8 cellular contexts compared by ENCODE assay signal in the genomic region with DNA sequence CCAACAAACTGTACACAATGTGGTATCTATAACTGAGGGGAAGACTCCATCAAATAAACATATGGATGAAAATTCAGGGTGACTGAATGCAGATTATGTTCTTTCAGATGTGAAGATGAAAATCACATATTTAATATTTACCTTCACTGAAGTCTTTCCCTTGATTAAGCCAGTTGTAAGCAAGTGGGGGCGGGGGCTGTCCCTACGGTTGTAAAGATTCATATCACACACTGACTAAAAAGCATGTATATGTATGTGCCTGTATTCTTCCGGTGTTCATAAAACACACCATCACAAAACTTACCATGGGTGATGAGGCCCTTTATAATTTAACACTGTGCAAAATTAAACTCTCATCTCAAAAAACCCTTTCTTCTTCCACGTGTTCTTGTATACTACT. TPM values are rescaled to one million over a fixed set of nuclear protein-coding genes. Genes with fewer than 3 reads are reported as not detected.
DNase-seq lines count a peak whose midpoint lies in the region; ATAC-seq and TF ChIP-seq lines count a peak whose summit lies in the region.

No MANE protein-coding gene starts in this region.

- TF ChIP-seq CTCF in GM06990 (IDR thresholded peaks at IDR 0.05; ENCODE audit: insufficient read depth, low read length, poor library complexity, severe bottlenecking) = no peak
- TF ChIP-seq CTCF in WI38 (IDR thresholded peaks at IDR 0.05; ENCODE audit: low read depth, low read length) = no peak
- TF ChIP-seq CTCF in endothelial cell (IDR thresholded peaks at IDR 0.05; ENCODE audit: unreplicated experiment) = no peak
- no peak for TF ChIP-seq CTCF in spleen (IDR thresholded peaks at IDR 0.05 in 8 of 11, conservative IDR thresholded peaks at IDR 0.05 in 3 of 11)

- H3K27me3 ChIP-seq in GM06990 (replicated peaks; ENCODE audit: control insufficient read depth, insufficient read depth, low read length) (no peaks in the 10 kb centered on the region), spleen (replicated peaks in 1 of 7) (no peaks in the 10 kb centered on the region)

- peaks cover 11% of the 10 kb centered on the region for H3K4me1 Mint-ChIP-seq in endothelial cell (ENCODE audit: unreplicated experiment)

- H3K27ac Mint-ChIP-seq in endothelial cell (ENCODE audit: unreplicated experiment) = no peak overlapping the region

- DNase-seq in GM06990 (ENCODE audit: extremely low read depth, insufficient read length) = no peak
- DNase-seq in endothelial cell (ENCODE audit: low spot score) = no peak
- DNase-seq in spleen = no peak
- no peak for DNase-seq in AG20443 (ENCODE audit: low spot score)
- no peak for DNase-seq in EL

- no peaks in the 10 kb centered on the region for H3K9me3 ChIP-seq in spleen

- 51 to 66% (median 58%) methylated on average over 4 of the region's 4 CpGs for WGBS in spleen, 5 donors

- H3K36me3 Mint-ChIP-seq in endothelial cell (ENCODE audit: low read depth, unreplicated experiment) = no peaks in the 10 kb centered on the region

- intact Hi-C loops in spleen (cut with DNase I; ENCODE audit: low total_unique reads) = loop anchor here (10.0 kb wide), 1 partner anchor 233 kb away; the partner anchor contains the start of gene GK

- H3K27ac ChIP-seq in spleen = no peak overlapping the region

- H3K4me1 ChIP-seq in spleen = peaks cover 0 to 45% (median 10%) of the 10 kb centered on the region in 6 donors

- ATAC-seq in HG03039 (IDR thresholded peaks at IDR 0.05; ENCODE audit: unreplicated experiment) (no peak), GM18519 (IDR thresholded peaks at IDR 0.05; ENCODE audit: low FRiP score, unreplicated experiment) (no peak)

- H3K4me3 ChIP-seq in GM06990 (replicated peaks; ENCODE audit: low read depth, low read length) = peak overlapping the region; percentile 66; the same call in 1 of the 2 replicates
- peak overlapping the region; percentile 70 for H3K4me3 ChIP-seq in WI38 (ENCODE audit: low read depth, low read length)
- H3K4me3 ChIP-seq in spleen = peak overlapping the region in 6 of 8 donors; percentile 46 to 87 (median 68)

- peaks cover 8% of the 10 kb centered on the region for H3K27me3 Mint-ChIP-seq in endothelial cell (ENCODE audit: unreplicated experiment)

- H3K4me3 Mint-ChIP-seq in endothelial cell (ENCODE audit: unreplicated experiment) = peak overlapping the region; percentile 87

- TF ChIP-seq POLR2A in spleen (IDR thresholded peaks at IDR 0.05) = no peak

- H3K36me3 ChIP-seq in GM06990 (ENCODE audit: control insufficient read depth, insufficient read depth, low read length) (no peaks in the 10 kb centered on the region), spleen (no peaks in the 10 kb centered on the region)

- no peaks in the 10 kb centered on the region for H3K9me3 Mint-ChIP-seq in endothelial cell (ENCODE audit: unreplicated experiment)

RNA-seq across cellular contexts. Expression of gene TAB3, which starts 1.3 kb away (rescaled TPM):
- total RNA-seq in endothelial cell (ENCODE audit: unreplicated experiment) (23.8 TPM), spleen (10 to 100 TPM; 17.7 to 52.5 (median 23.8) TPM)
- polyA plus RNA-seq in spleen = 1 to 10 TPM; 5.5 to 7.3 (median 6.8) TPM
